ENCODE assay signal across 1 cellular context in the genomic region with DNA sequence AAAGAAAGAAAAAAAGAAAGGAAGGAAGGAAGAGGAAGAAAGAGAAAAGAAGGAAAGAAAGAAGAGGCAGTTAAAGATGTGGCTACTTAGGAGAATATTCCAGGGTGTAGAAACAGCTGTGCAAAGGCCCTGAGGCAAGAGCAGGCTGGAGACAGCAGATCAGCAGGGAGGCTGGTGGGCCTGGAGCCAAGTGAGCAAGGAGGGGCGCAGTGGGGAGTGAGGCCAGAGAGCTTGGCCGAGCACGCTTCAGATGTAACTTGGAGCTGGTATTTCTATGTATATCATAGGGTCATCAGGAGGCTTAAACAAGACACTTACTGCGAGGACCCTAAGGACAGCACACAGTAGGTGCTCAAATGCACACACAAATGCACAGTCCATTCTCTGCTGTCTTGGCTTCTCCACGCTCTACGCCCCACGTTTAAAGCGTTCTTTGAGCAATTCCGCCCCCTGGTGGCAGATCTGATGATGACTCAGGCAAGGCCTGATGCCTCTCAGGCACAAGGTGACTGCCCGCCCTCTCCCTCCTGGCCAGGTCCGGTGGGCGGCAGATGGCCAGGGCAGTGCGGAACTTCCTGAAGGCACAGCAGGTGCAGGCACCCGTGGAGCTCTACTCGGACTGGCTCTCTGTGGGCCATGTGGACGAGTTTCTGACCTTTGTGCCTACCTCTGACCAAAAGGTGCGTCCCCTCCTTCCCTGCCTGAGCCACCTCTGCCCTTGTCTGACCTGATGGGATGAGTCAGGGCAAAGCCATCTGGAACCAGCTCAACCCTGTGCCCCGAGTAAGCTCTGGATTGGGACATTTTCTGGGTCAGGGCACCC.
TF ChIP-seq lines count a peak whose summit lies in the region.

No MANE protein-coding gene starts in this region.

TF ChIP-seq in HepG2, 621 proteins besides CTCF, POLR2A, EP300 and RAD21 (continued from another document):
- no peak for TF ChIP-seq AKNA (CRISPR knock-in tag; IDR thresholded peaks at IDR 0.05; ENCODE audit: borderline replicate concordance)
- no peak for TF ChIP-seq HHEX (CRISPR knock-in tag; IDR thresholded peaks at IDR 0.05)
